ENCODE assay signal across 7 cellular contexts in the genomic region with DNA sequence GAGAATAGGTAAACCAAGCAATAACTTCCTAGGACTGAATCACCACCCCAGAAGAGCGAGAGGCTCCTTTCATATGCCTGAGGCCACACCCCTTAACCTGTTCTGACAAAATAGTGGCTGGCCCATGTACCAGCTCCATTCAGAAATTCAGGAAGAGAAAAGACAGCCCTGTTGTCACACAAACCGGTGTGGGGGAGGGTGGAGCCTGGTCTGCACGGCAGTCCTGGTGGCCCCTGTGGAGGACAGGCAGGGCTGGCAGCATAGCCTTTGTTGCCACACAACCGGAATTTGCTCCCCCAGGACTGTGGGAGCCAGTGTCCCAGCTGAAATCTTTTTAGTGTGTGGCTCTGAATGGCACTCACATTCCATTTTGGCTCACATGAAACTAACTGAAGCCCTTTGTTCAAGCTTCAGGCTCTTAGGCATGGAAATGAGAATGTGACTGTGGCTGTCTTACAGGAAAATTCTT. TPM values are rescaled to one million over a fixed set of nuclear protein-coding genes. Genes with fewer than 3 reads are reported as not detected.
A peak's percentile ranks its signal among the peaks of the same experiment; 100 is the strongest.
DNase-seq lines count a peak whose midpoint lies in the region; ATAC-seq and TF ChIP-seq lines count a peak whose summit lies in the region.

No MANE protein-coding gene starts in this region.

- H3K4me3 ChIP-seq in KMS-11 (IDR thresholded peaks at IDR 0.05; ENCODE audit: insufficient read depth, low read depth, low read length) (no peak overlapping the region), right cardiac atrium (ENCODE audit: low read length) (no peak overlapping the region), skin epidermis (no peak overlapping the region)

- peak overlapping the region; percentile 85 for H3K27ac Mint-ChIP-seq in activated CD4-positive, alpha-beta memory T cell treated with anti-CD3 and anti-CD28 coated beads for 36 hours

- peak; percentile 27 to 41 for ATAC-seq in right cardiac atrium

- peak overlapping the region; percentile 1; the same call in 1 of the 2 replicates for H3K9ac ChIP-seq in KMS-11

- CTCF ChIA-PET in activated CD4-positive, alpha-beta memory T cell treated with anti-CD3 and anti-CD28 coated beads for 36 hours (lab: Charles Lee), result interaction anchor here (1.0 to 7.2 kb wide), 5 partner anchors 9 to 293 kb away, joined by 3 to 58 read pairs (median 6); no protein-coding TSS in a partner anchor

- H3K4me1 ChIP-seq in KMS-11 (ENCODE audit: low read depth, poor library complexity, severe bottlenecking) (peaks cover 46% of the 10 kb centered on the region), right cardiac atrium (ENCODE audit: control insufficient read depth, insufficient read depth, low read length) (no peaks in the 10 kb centered on the region)

- peaks cover 36% of the 10 kb centered on the region for H3K4me1 Mint-ChIP-seq in activated CD4-positive, alpha-beta memory T cell treated with anti-CD3 and anti-CD28 coated beads for 36 hours (ENCODE audit: low read depth)

- H3K27ac ChIP-seq in KMS-11 (peak overlapping the region; percentile 56), right cardiac atrium (ENCODE audit: low read length) (no peak overlapping the region), skin epidermis (peak overlapping the region in 14 of 21 experiments; percentile 8 to 71 (median 30))

- peaks cover 27% of the 10 kb centered on the region for H3K36me3 Mint-ChIP-seq in activated CD4-positive, alpha-beta memory T cell treated with anti-CD3 and anti-CD28 coated beads for 36 hours

- peak; percentile 55 for DNase-seq in activated CD4-positive, alpha-beta memory T cell treated with anti-CD3 and anti-CD28 coated beads for 36 hours
- peak in 1 of 3 donors; percentile 59 for DNase-seq in right cardiac atrium
- DNase-seq in EL, result no peak
- DNase-seq in NCI-H1092 treated with DMSO at 0.1 percent for 48 hours (lab: John Stamatoyannopoulos, UW), result no peak
- DNase-seq in NK-92 treated with Interleukin-12 subunit alpha and Interleukin-12 subunit beta, amount 100 ng/mL, for 24 hours (lab: John Stamatoyannopoulos, UW), result no peak

- H4K20me1 ChIP-seq in KMS-11 (ENCODE audit: insufficient read depth), result no peaks in the 10 kb centered on the region

- peak overlapping the region; percentile 67 for H3K4me2 ChIP-seq in KMS-11

- no peak for TF ChIP-seq CTCF in KMS-11 (conservative IDR thresholded peaks at IDR 0.05; ENCODE audit: low read depth, low read length)

- no peaks in the 10 kb centered on the region for H3K9me3 Mint-ChIP-seq in activated CD4-positive, alpha-beta memory T cell treated with anti-CD3 and anti-CD28 coated beads for 36 hours

- no peak overlapping the region for H3K4me3 Mint-ChIP-seq in activated CD4-positive, alpha-beta memory T cell treated with anti-CD3 and anti-CD28 coated beads for 36 hours

- 48% methylated on average over 4 of the region's 4 CpGs for WGBS in right cardiac atrium

- POLR2A ChIA-PET in activated CD4-positive, alpha-beta memory T cell treated with anti-CD3 and anti-CD28 coated beads for 36 hours (lab: Charles Lee), result interaction anchor here (2.3 kb wide), 1 partner anchor 30 kb away, joined by 8 read pairs; no protein-coding TSS in a partner anchor

- H3K79me2 ChIP-seq in KMS-11 (ENCODE audit: insufficient read depth, low read depth), result no peaks in the 10 kb centered on the region

- intact Hi-C loops in activated CD4-positive, alpha-beta memory T cell treated with anti-CD3 and anti-CD28 coated beads for 36 hours (cut with micrococcal nuclease), result loop anchor here (1.0 kb wide), 2 partner anchors 17 to 30 kb away; no protein-coding TSS in a partner anchor
- intact Hi-C loops in right cardiac atrium (cut with DNase I), result no loop called here

- H3K36me3 ChIP-seq in KMS-11 (ENCODE audit: insufficient read depth), result peaks cover 2% of the 10 kb centered on the region; the same call in 1 of the 2 replicates

- H3K27me3 ChIP-seq in KMS-11 (ENCODE audit: insufficient read depth, low read depth) (no peaks in the 10 kb centered on the region), right cardiac atrium (ENCODE audit: control insufficient read depth, insufficient read depth) (no peaks in the 10 kb centered on the region)

- no peaks in the 10 kb centered on the region for H3K9me3 ChIP-seq in right cardiac atrium (ENCODE audit: control insufficient read depth, low read length)

- H3K27me3 Mint-ChIP-seq in activated CD4-positive, alpha-beta memory T cell treated with anti-CD3 and anti-CD28 coated beads for 36 hours, result no peaks in the 10 kb centered on the region

- no peak overlapping the region for H2AFZ ChIP-seq in KMS-11 (ENCODE audit: low read depth)

RNA-seq across cellular contexts. Expression of a gene that starts 23.8 kb away (rescaled TPM):
- total RNA-seq in activated CD4-positive, alpha-beta memory T cell treated with anti-CD3 and anti-CD28 coated beads for 36 hours, result not detected
- total RNA-seq in right cardiac atrium, result not detected
- polyA plus RNA-seq in right cardiac atrium, result not detected

RNA-seq across cellular contexts. Expression of a gene that starts 46.2 kb away (rescaled TPM):
- total RNA-seq in activated CD4-positive, alpha-beta memory T cell treated with anti-CD3 and anti-CD28 coated beads for 36 hours, result 100 to 1,000 TPM; 208 to 213 TPM
- 1 to 10 TPM; 3.2 to 4.6 (median 4.3) TPM for total RNA-seq in right cardiac atrium
- polyA plus RNA-seq in right cardiac atrium, result 1.1 TPM

Comparison
In these comparisons a context has a peak if more than half of its experiments do, and no peak if none do; other contexts are left out.
1. RNA of a gene that starts 46.2 kb away (total RNA-seq): 208 to 213 TPM in activated CD4-positive, alpha-beta memory T cell treated with anti-CD3 and anti-CD28 coated beads for 36 hours; 3.2 to 4.6 TPM in right cardiac atrium; every median in the first group is over 10 times any median in the second.